1 cellular context compared by ENCODE assay signal in genomic region chr1:159207080-159207479, GRCh38.
TF ChIP-seq lines count a peak whose summit lies in the region.

No MANE protein-coding gene starts in this region.

TF ChIP-seq in GM12878, 131 proteins besides CTCF, POLR2A, EP300 and RAD21:
- TF ChIP-seq GABPA (IDR thresholded peaks at IDR 0.05; ENCODE audit: low read depth), result no peak
- TF ChIP-seq NFIC (IDR thresholded peaks at IDR 0.05; ENCODE audit: low read depth, low read length), result 0 out of 2 replicates have a peak, but pooled peaks have one; percentile 25
